In the genomic region with DNA sequence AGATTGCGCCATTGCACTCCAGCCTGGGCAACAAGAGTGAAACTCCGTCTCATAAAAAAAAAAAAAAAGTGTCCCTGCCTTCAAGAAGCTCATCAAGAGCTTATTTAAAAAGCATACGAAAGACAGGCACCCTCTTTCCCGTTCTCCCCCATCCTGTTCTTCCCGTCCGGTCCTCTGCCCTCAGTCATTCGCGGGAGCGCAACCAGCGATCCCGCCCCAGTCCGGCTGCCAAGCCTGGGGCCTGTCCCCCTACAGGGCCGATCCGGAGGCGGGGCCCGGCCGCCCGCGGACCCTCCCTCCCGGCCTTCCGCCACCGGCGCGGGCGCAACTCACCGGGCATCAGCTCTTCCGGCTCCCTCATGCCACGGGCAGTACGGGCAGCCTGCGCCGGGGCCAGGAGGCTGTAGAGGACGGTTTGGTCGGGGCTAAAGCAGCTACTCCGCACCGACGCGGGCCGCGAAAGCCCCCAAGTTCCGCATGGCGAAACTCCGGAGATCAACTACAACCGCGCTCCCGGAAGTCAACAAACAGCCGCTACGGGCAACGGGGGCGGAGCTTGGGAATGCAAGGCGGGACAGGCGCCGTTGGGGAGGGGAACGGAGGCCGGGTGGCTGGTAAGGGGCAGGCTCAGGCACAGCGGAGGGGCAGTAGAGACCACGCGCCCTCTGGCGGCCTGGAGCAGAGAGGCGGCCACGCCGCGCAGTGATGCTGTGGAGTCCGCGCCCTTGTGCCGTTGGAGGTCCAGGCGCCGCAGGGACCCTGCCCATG, we compare ENCODE assay signal across 8 cellular contexts. TPM values are rescaled to one million over a fixed set of nuclear protein-coding genes. Genes with fewer than 3 reads are reported as not detected.
DNase-seq lines count a peak whose midpoint lies in the region; FAIRE-seq and TF ChIP-seq lines count a peak whose summit lies in the region.

A gene with protein sequence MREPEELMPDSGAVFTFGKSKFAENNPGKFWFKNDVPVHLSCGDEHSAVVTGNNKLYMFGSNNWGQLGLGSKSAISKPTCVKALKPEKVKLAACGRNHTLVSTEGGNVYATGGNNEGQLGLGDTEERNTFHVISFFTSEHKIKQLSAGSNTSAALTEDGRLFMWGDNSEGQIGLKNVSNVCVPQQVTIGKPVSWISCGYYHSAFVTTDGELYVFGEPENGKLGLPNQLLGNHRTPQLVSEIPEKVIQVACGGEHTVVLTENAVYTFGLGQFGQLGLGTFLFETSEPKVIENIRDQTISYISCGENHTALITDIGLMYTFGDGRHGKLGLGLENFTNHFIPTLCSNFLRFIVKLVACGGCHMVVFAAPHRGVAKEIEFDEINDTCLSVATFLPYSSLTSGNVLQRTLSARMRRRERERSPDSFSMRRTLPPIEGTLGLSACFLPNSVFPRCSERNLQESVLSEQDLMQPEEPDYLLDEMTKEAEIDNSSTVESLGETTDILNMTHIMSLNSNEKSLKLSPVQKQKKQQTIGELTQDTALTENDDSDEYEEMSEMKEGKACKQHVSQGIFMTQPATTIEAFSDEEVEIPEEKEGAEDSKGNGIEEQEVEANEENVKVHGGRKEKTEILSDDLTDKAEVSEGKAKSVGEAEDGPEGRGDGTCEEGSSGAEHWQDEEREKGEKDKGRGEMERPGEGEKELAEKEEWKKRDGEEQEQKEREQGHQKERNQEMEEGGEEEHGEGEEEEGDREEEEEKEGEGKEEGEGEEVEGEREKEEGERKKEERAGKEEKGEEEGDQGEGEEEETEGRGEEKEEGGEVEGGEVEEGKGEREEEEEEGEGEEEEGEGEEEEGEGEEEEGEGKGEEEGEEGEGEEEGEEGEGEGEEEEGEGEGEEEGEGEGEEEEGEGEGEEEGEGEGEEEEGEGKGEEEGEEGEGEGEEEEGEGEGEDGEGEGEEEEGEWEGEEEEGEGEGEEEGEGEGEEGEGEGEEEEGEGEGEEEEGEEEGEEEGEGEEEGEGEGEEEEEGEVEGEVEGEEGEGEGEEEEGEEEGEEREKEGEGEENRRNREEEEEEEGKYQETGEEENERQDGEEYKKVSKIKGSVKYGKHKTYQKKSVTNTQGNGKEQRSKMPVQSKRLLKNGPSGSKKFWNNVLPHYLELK (minus strand): TSS at position 503 of the 768 bp plus-strand sequence. CDS start 142 bp downstream, at position 361.

- H3K36me3 Mint-ChIP-seq in nephron progenitor cell (ENCODE audit: low read depth): no peaks in the 10 kb centered on the region
- no peaks in the 10 kb centered on the region for H3K36me3 Mint-ChIP-seq in stimulated activated naive CD8-positive, alpha-beta T cell treated with anti-CD3 and anti-CD28 coated beads, Interleukin-15, Interleukin-2, amounts not matched to agents 100 ng/mL and 50 ng/mL, for 24 hours (ENCODE audit: low read depth)

- peak within 1 kb of the TSS; percentile 99 for H3K27ac Mint-ChIP-seq in nephron progenitor cell
- peak within 1 kb of the TSS; percentile 91 for H3K27ac Mint-ChIP-seq in stimulated activated naive CD8-positive, alpha-beta T cell treated with anti-CD3 and anti-CD28 coated beads, Interleukin-15, Interleukin-2, amounts not matched to agents 100 ng/mL and 50 ng/mL, for 24 hours

- FAIRE-seq in H54 (lab: Jason Lieb, UNC): no peak

- DNase-seq in ELR (ENCODE audit: low read depth) (peak; percentile 91), H54 (ENCODE audit: insufficient read length, low spot score) (peak; percentile 57), LNCaP clone FGC (ENCODE audit: low read depth) (peak; percentile 73), RWPE1 (ENCODE audit: low spot score) (peak; percentile 81), fibroblast of the aortic adventitia (ENCODE audit: low read depth) (peak; percentile 91), nephron progenitor cell (peak; percentile 89)
- DNase-seq in activated effector memory CD4-positive, alpha-beta T cell treated with Interleukin-2 at 50 U/mL for 16 hours: peak; percentile 84

- H3K4me1 Mint-ChIP-seq in nephron progenitor cell: peaks cover 15% of the 10 kb centered on the region
- peaks cover 22% of the 10 kb centered on the region for H3K4me1 Mint-ChIP-seq in stimulated activated naive CD8-positive, alpha-beta T cell treated with anti-CD3 and anti-CD28 coated beads, Interleukin-15, Interleukin-2, amounts not matched to agents 100 ng/mL and 50 ng/mL, for 24 hours (ENCODE audit: low read depth)

- H3K27me3 Mint-ChIP-seq in nephron progenitor cell (ENCODE audit: low read depth, poor library complexity): peaks cover 7% of the 10 kb centered on the region
- no peaks in the 10 kb centered on the region for H3K27me3 Mint-ChIP-seq in stimulated activated naive CD8-positive, alpha-beta T cell treated with anti-CD3 and anti-CD28 coated beads, Interleukin-15, Interleukin-2, amounts not matched to agents 100 ng/mL and 50 ng/mL, for 24 hours

- CTCF ChIA-PET in RWPE1 (lab: Yijun Ruan, JAX): interaction anchor here (0.5 to 1.3 kb wide), 8 partner anchors 19 to 145 kb away, joined by 3 to 5 read pairs (median 4); no protein-coding TSS in a partner anchor

- peaks cover 33% of the 10 kb centered on the region for H3K9me3 Mint-ChIP-seq in nephron progenitor cell
- no peaks in the 10 kb centered on the region for H3K9me3 Mint-ChIP-seq in stimulated activated naive CD8-positive, alpha-beta T cell treated with anti-CD3 and anti-CD28 coated beads, Interleukin-15, Interleukin-2, amounts not matched to agents 100 ng/mL and 50 ng/mL, for 24 hours

- H3K4me3 ChIP-seq in LNCaP clone FGC (ENCODE audit: low read depth, low read length) (peak within 1 kb of the TSS; percentile 60), fibroblast of the aortic adventitia (ENCODE audit: low read depth, low read length) (peak within 1 kb of the TSS; percentile 77)

- peak; percentile 83 for TF ChIP-seq CTCF in LNCaP clone FGC (IDR thresholded peaks at IDR 0.05; ENCODE audit: control insufficient read depth, extremely low read depth, insufficient read depth)
- TF ChIP-seq CTCF in RWPE1 (conservative IDR thresholded peaks at IDR 0.05; ENCODE audit: low read depth): peak; percentile 71
- peak; percentile 75 for TF ChIP-seq CTCF in fibroblast of the aortic adventitia (IDR thresholded peaks at IDR 0.05; ENCODE audit: insufficient read depth, low read length)
- TF ChIP-seq CTCF in nephron progenitor cell (IDR thresholded peaks at IDR 0.05): peak; percentile 61

- peak; percentile 40; the same call in 1 of the 2 replicates for TF ChIP-seq POLR2A in H54 (IDR thresholded peaks at IDR 0.05; ENCODE audit: low read depth, low read length)

- peak within 1 kb of the TSS; percentile 80 for H3K27ac ChIP-seq in RWPE1

- POLR2A ChIA-PET in RWPE1 (lab: Yijun Ruan, JAX; ENCODE audit: low non-redundant PET): interaction anchor here (0.6 to 0.7 kb wide), 2 partner anchors 286 to 551 kb away, joined by 3 read pairs; no protein-coding TSS in a partner anchor

- peak within 1 kb of the TSS; percentile 91 for H3K4me3 Mint-ChIP-seq in nephron progenitor cell
- peak within 1 kb of the TSS; percentile 87 for H3K4me3 Mint-ChIP-seq in stimulated activated naive CD8-positive, alpha-beta T cell treated with anti-CD3 and anti-CD28 coated beads, Interleukin-15, Interleukin-2, amounts not matched to agents 100 ng/mL and 50 ng/mL, for 24 hours

RNA-seq across cellular contexts. Expression of the gene that starts here (rescaled TPM):
- 8.6 and 25.0 TPM in 2 replicates for total RNA-seq in fibroblast of the aortic adventitia (ENCODE audit: low replicate concordance)

Comparison
In these comparisons a context has a peak if more than half of its experiments do, and no peak if none do; other contexts are left out.
1. Peak in every context shown above with its lines: DNase-seq, H3K4me3 ChIP-seq and H3K27ac ChIP-seq.